15 cellular contexts compared by ENCODE assay signal in the genomic region with DNA sequence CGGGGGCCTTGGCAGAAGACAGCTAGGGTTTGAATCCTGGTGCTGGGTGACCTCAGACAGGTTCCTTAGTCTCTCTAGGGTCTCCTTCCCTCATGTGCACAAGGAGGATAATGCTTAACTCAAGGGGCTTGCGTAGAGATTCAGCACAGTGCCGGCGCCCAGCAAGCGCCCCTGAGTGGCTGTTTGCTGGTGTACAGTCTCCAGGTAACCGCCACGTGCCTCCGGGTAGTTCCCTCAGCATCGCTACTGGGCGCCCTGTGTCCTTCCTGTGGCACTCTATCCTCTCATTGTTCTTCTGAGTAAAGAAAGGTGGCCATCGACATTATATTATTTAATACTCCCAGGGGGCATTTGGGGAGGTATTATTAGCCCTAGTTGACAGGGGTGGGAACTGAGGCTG.
DNase-seq lines count a peak whose midpoint lies in the region; ATAC-seq and TF ChIP-seq lines count a peak whose summit lies in the region.
"Had no signal": no experiment of that assay in that cellular context is flagged by ENCODE, and none has a peak within 500 bp of the region (broad histone marks: within the 10 kb centered on the region; RNA-seq: fewer than 3 reads in every experiment).

No MANE protein-coding gene starts in this region.

- TF ChIP-seq POLR2A in HCT116 (IDR thresholded peaks at IDR 0.05; ENCODE audit: borderline replicate concordance, extremely low read depth, insufficient read depth, insufficient read length) = no peak
- no peak for TF ChIP-seq POLR2A in body of pancreas (IDR thresholded peaks at IDR 0.05)

- H3K4me1 ChIP-seq in HCT116 (ENCODE audit: control insufficient read depth in 1 of 2, insufficient read depth in 2 of 2, low read length in 2 of 2) = peaks cover 18 to 26% of the 10 kb centered on the region in 2 experiments
- H3K4me1 ChIP-seq in body of pancreas = peaks cover 19% of the 10 kb centered on the region
- H3K4me1 ChIP-seq: foreskin keratinocyte, pancreas had no signal

- no TSS peak for BruUV-seq in HCT116 (replicated peaks; lab: Mats Ljungman, UMichigan)

- TF ChIP-seq CTCF in HCT116 (IDR thresholded peaks at IDR 0.05 in 2 of 3, conservative IDR thresholded peaks at IDR 0.05 in 1 of 3; ENCODE audit: borderline replicate concordance in 1 of 3, insufficient read depth in 1 of 3, low read depth in 2 of 3, low read length in 2 of 3) = no peak
- TF ChIP-seq CTCF in body of pancreas (IDR thresholded peaks at IDR 0.05) = no peak

- POLR2A ChIA-PET in HCT116 (lab: Charles Lee) = interaction anchor here (1.2 to 1.4 kb wide), 2 partner anchors 16 to 95 kb away, joined by 5 read pairs; a partner anchor contains a TSS

- H2AFZ ChIP-seq in HCT116 (ENCODE audit: low read depth, low read length, poor library complexity, severe bottlenecking) = peak overlapping the region; percentile 73

- H3K4me2 ChIP-seq in HCT116 (ENCODE audit: low read length) = peak overlapping the region; percentile 88

- no peaks in the 10 kb centered on the region for H3K9me2 ChIP-seq in HCT116 (ENCODE audit: insufficient read depth)

- 67 to 86% methylated on average over 10 to 11 of the region's 11 CpGs for WGBS in body of pancreas, 2 donors

- H3K27me3 ChIP-seq in HCT116 (ENCODE audit: insufficient read depth, low read length) = peaks cover 5% of the 10 kb centered on the region; the same call in 1 of the 2 replicates
- no peaks in the 10 kb centered on the region for H3K27me3 ChIP-seq in body of pancreas
- H3K27me3 ChIP-seq: pancreas, Peyer's patch had no signal

- TF ChIP-seq RAD21 in HCT116 (IDR thresholded peaks at IDR 0.05; ENCODE audit: low read depth) = no peak

- H3K9me3 Mint-ChIP-seq in activated naive CD4-positive, alpha-beta T cell treated with anti-CD3 and anti-CD28 coated beads, Interleukin-2, amount 50 U/mL, for 24 hours = no peaks in the 10 kb centered on the region
- H3K9me3 Mint-ChIP-seq in activated naive CD4-positive, alpha-beta T cell treated with anti-CD3 and anti-CD28 coated beads, Interleukin-2, amount 50 U/mL, for 72 hours = no peaks in the 10 kb centered on the region
- H3K9me3 Mint-ChIP-seq in stimulated activated effector memory CD8-positive, alpha-beta T cell treated with anti-CD3 and anti-CD28 coated beads, Interleukin-12 subunit alpha, Interleukin-12 subunit beta, amount 100 ng/mL, for 72 hours = no peaks in the 10 kb centered on the region

- H3K36me3 Mint-ChIP-seq in activated naive CD4-positive, alpha-beta T cell treated with anti-CD3 and anti-CD28 coated beads, Interleukin-2, amount 50 U/mL, for 24 hours = no peaks in the 10 kb centered on the region
- H3K36me3 Mint-ChIP-seq in activated naive CD4-positive, alpha-beta T cell treated with anti-CD3 and anti-CD28 coated beads, Interleukin-2, amount 50 U/mL, for 72 hours = peaks cover 0 to 7% of the 10 kb centered on the region in 2 donors
- no peaks in the 10 kb centered on the region for H3K36me3 Mint-ChIP-seq in stimulated activated effector memory CD8-positive, alpha-beta T cell treated with anti-CD3 and anti-CD28 coated beads, Interleukin-12 subunit alpha, Interleukin-12 subunit beta, amount 100 ng/mL, for 72 hours

- no peak overlapping the region for H3K4me3 Mint-ChIP-seq in activated naive CD4-positive, alpha-beta T cell treated with anti-CD3 and anti-CD28 coated beads, Interleukin-2, amount 50 U/mL, for 24 hours
- H3K4me3 Mint-ChIP-seq in stimulated activated effector memory CD8-positive, alpha-beta T cell treated with anti-CD3 and anti-CD28 coated beads, Interleukin-12 subunit alpha, Interleukin-12 subunit beta, amount 100 ng/mL, for 72 hours = peak overlapping the region; percentile 16

- peaks cover 6% of the 10 kb centered on the region for H3K4me1 Mint-ChIP-seq in activated naive CD4-positive, alpha-beta T cell treated with anti-CD3 and anti-CD28 coated beads, Interleukin-2, amount 50 U/mL, for 24 hours
- H3K4me1 Mint-ChIP-seq in stimulated activated effector memory CD8-positive, alpha-beta T cell treated with anti-CD3 and anti-CD28 coated beads, Interleukin-12 subunit alpha, Interleukin-12 subunit beta, amount 100 ng/mL, for 72 hours = peaks cover 20% of the 10 kb centered on the region

- H3K27ac ChIP-seq in HCT116 (ENCODE audit: low read depth, low read length) (peak overlapping the region; percentile 10), body of pancreas (peak overlapping the region in 2 of 4 donors; percentile 48 to 63)
- H3K27ac ChIP-seq: foreskin keratinocyte, Peyer's patch had no signal

- intact Hi-C loops in HCT116 (cut with micrococcal nuclease) = no loop called here
- intact Hi-C loops in body of pancreas (cut with DNase I) = no loop called here

- no peaks in the 10 kb centered on the region for H3K79me2 ChIP-seq in HCT116 (ENCODE audit: insufficient read depth, low read length)

- CTCF ChIA-PET in HCT116 (lab: Charles Lee) = interaction anchor here (1.1 kb wide), 1 partner anchor 36 kb away, joined by 7 read pairs; no protein-coding TSS in a partner anchor

- no peak for ATAC-seq in activated naive CD4-positive, alpha-beta T cell treated with anti-CD3 and anti-CD28 coated beads, Interleukin-2, amount 50 U/mL, for 72 hours
- ATAC-seq in HCT116 (peak; percentile 75), body of pancreas (peak; percentile 21), HG02938 (IDR thresholded peaks at IDR 0.05; ENCODE audit: unreplicated experiment) (no peak), GM18517 (IDR thresholded peaks at IDR 0.05; ENCODE audit: unreplicated experiment) (no peak)
- no peak for ATAC-seq in stimulated activated effector memory CD8-positive, alpha-beta T cell treated with anti-CD3 and anti-CD28 coated beads, Interleukin-12 subunit alpha, Interleukin-12 subunit beta, amount 100 ng/mL, for 72 hours

- peak overlapping the region; percentile 21 to 47 for H3K4me3 ChIP-seq in HCT116 (replicated peaks in 1 of 2; ENCODE audit: low read depth in 1 of 2, low read length in 2 of 2)
- H3K4me3 ChIP-seq in body of pancreas = no peak overlapping the region

- no peak for DNase-seq in activated naive CD4-positive, alpha-beta T cell treated with anti-CD3 and anti-CD28 coated beads, Interleukin-2, amount 50 U/mL, for 72 hours (ENCODE audit: low spot score in 2 of 2)
- peak; percentile 10 for DNase-seq in HCT116 (ENCODE audit: low read depth, low spot score)
- DNase-seq in body of pancreas = peak in 1 of 4 donors; percentile 10
- DNase-seq in stimulated activated effector memory CD8-positive, alpha-beta T cell treated with anti-CD3 and anti-CD28 coated beads, Interleukin-12 subunit alpha, Interleukin-12 subunit beta, amount 100 ng/mL, for 72 hours (ENCODE audit: low spot score in 2 of 2) = no peak
- DNase-seq in amniotic stem cell (lab: John Stamatoyannopoulos, UW) = no peak
- DNase-seq: activated naive CD4-positive, alpha-beta T cell; Caco-2; Kasumi-1; stimulated activated CD4-positive, alpha-beta T cell treated with anti-CD3 and anti-CD28 coated beads, Interleukin-2, amount 100 ng/mL, for 48 hours had no signal

- H3K36me3 ChIP-seq in HCT116 (ENCODE audit: control insufficient read depth in 1 of 2, insufficient read depth in 2 of 2, low read length in 2 of 2) (no peaks in the 10 kb centered on the region), body of pancreas (replicated peaks in 1 of 2; ENCODE audit: insufficient read depth in 1 of 2, low read depth in 2 of 2) (no peaks in the 10 kb centered on the region)
- H3K36me3 ChIP-seq: pancreas, Peyer's patch had no signal

- H3K9me3 ChIP-seq in HCT116 (ENCODE audit: control insufficient read depth in 1 of 2, insufficient read depth in 1 of 2, low read depth in 1 of 2, low read length in 2 of 2) (no peaks in the 10 kb centered on the region), body of pancreas (no peaks in the 10 kb centered on the region)
- H3K9me3 ChIP-seq: Caco-2, pancreas, Peyer's patch had no signal

- peak overlapping the region; percentile 46 for H3K27ac Mint-ChIP-seq in activated naive CD4-positive, alpha-beta T cell treated with anti-CD3 and anti-CD28 coated beads, Interleukin-2, amount 50 U/mL, for 24 hours
- H3K27ac Mint-ChIP-seq in activated naive CD4-positive, alpha-beta T cell treated with anti-CD3 and anti-CD28 coated beads, Interleukin-2, amount 50 U/mL, for 72 hours = no peak overlapping the region
- H3K27ac Mint-ChIP-seq in stimulated activated effector memory CD8-positive, alpha-beta T cell treated with anti-CD3 and anti-CD28 coated beads, Interleukin-12 subunit alpha, Interleukin-12 subunit beta, amount 100 ng/mL, for 72 hours = no peak overlapping the region

- RAD21 ChIA-PET in HCT116 (lab: Charles Lee; ENCODE audit: low non-redundant PET in 1 of 2, low total read pairs in 2 of 2, uncharacterized antibody in 2 of 2, unreplicated experiment in 2 of 2) = interaction anchor here in 1 of 2 experiments (1.9 kb wide), 1 partner anchor 36 kb away, joined by 4 read pairs; no protein-coding TSS in a partner anchor

- H3K9ac ChIP-seq in HCT116 (ENCODE audit: low read length) = peak overlapping the region; percentile 61

- H4K20me1 ChIP-seq in HCT116 (ENCODE audit: insufficient read depth) = no peaks in the 10 kb centered on the region

- H3K27me3 Mint-ChIP-seq in activated naive CD4-positive, alpha-beta T cell treated with anti-CD3 and anti-CD28 coated beads, Interleukin-2, amount 50 U/mL, for 24 hours = peaks cover 35% of the 10 kb centered on the region

TF ChIP-seq in HCT116, 20 proteins besides CTCF, POLR2A, EP300 and RAD21 (continues in another document):
- TF ChIP-seq ELF1 (IDR thresholded peaks at IDR 0.05; ENCODE audit: borderline replicate concordance, low read depth) (no peak), ZNF274 (IDR thresholded peaks at IDR 0.05; ENCODE audit: low read depth, low read length) (no peak), EGR1 (IDR thresholded peaks at IDR 0.05; ENCODE audit: low read depth) (no peak), SIN3A (IDR thresholded peaks at IDR 0.05; ENCODE audit: low read depth) (no peak), ZFX (IDR thresholded peaks at IDR 0.05) (no peak), YY1 (IDR thresholded peaks at IDR 0.05; ENCODE audit: extremely low read depth, insufficient replicate concordance, low read depth, low read length) (no peak), SRF (IDR thresholded peaks at IDR 0.05; ENCODE audit: low read depth) (no peak)
- TF ChIP-seq, protein P1, sequence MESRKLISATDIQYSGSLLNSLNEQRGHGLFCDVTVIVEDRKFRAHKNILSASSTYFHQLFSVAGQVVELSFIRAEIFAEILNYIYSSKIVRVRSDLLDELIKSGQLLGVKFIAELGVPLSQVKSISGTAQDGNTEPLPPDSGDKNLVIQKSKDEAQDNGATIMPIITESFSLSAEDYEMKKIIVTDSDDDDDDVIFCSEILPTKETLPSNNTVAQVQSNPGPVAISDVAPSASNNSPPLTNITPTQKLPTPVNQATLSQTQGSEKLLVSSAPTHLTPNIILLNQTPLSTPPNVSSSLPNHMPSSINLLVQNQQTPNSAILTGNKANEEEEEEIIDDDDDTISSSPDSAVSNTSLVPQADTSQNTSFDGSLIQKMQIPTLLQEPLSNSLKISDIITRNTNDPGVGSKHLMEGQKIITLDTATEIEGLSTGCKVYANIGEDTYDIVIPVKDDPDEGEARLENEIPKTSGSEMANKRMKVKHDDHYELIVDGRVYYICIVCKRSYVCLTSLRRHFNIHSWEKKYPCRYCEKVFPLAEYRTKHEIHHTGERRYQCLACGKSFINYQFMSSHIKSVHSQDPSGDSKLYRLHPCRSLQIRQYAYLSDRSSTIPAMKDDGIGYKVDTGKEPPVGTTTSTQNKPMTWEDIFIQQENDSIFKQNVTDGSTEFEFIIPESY (IDR thresholded peaks at IDR 0.05; ENCODE audit: extremely low read depth, insufficient replicate concordance, low read length) = no peak

Comparison
In these comparisons a context has a peak if more than half of its experiments do, and no peak if none do; other contexts are left out.
1. ATAC-seq: peak in HCT116 (single experiment) and body of pancreas (single experiment); none in activated naive CD4-positive, alpha-beta T cell treated with anti-CD3 and anti-CD28 coated beads, Interleukin-2, amount 50 U/mL, for 72 hours (0 of 2), stimulated activated effector memory CD8-positive, alpha-beta T cell treated with anti-CD3 and anti-CD28 coated beads, Interleukin-12 subunit alpha, Interleukin-12 subunit beta, amount 100 ng/mL, for 72 hours (single experiment), HG02938 (single experiment) and GM18517 (single experiment).
2. H3K4me3 ChIP-seq: peak in HCT116 (2 of 2); none in body of pancreas (0 of 2).